Comparison of ENCODE assay signal across 8 cellular contexts in genomic region chr1:36088265-36088576, GRCh38. TPM values are rescaled to one million over a fixed set of nuclear protein-coding genes. Genes with fewer than 3 reads are reported as not detected.
DNase-seq lines count a peak whose midpoint lies in the region; ATAC-seq, FAIRE-seq and TF ChIP-seq lines count a peak whose summit lies in the region.

No MANE protein-coding gene starts in this region.

- in situ Hi-C loops in mammary epithelial cell (cut with MboI; ENCODE audit: low sequenced_read_pairs in 2 of 2), result no loop called here

- H3K27me3 ChIP-seq in BJ (ENCODE audit: control insufficient read depth, insufficient read depth, low read length) (no peaks in the 10 kb centered on the region), mammary epithelial cell (ENCODE audit: insufficient read depth, low read length) (no peaks in the 10 kb centered on the region), muscle layer of colon (ENCODE audit: control insufficient read depth in 1 of 2, insufficient read depth in 2 of 2, low read length in 2 of 2) (peaks cover 0 to 9% of the 10 kb centered on the region in 2 donors)

- no peak for TF ChIP-seq CTCF in BJ (IDR thresholded peaks at IDR 0.05; ENCODE audit: insufficient read depth, low read depth, low read length)
- no peak for TF ChIP-seq CTCF in mammary epithelial cell (conservative IDR thresholded peaks at IDR 0.05 in 1 of 2, IDR thresholded peaks at IDR 0.05 in 1 of 2; ENCODE audit: extremely low read depth in 1 of 2, insufficient read depth in 1 of 2, low read depth in 1 of 2, low read length in 2 of 2)
- no peak for TF ChIP-seq CTCF in D721Med (IDR thresholded peaks at IDR 0.05; ENCODE audit: insufficient read depth, missing control alignments)

- DNase-seq in BJ (ENCODE audit: low read depth) (no peak), mammary epithelial cell (no peak), SKM-1 treated with dmso at 0.1 percent for 144 hours (lab: John Stamatoyannopoulos, UW; ENCODE audit: unreplicated experiment) (no peak), D721Med (ENCODE audit: insufficient read length, low spot score) (no peak)
- DNase-seq in activated CD8-positive, alpha-beta memory T cell treated with anti-CD3 and anti-CD28 coated beads, Interleukin-2, amount 50 U/mL, for 4 hours, result no peak

- 0% methylated on average over 1 of the region's 8 CpGs for WGBS in mammary epithelial cell (ENCODE audit: low coverage, missing lambda C conversion rate)

- H3K36me3 ChIP-seq in BJ (ENCODE audit: control insufficient read depth, insufficient read depth, low read length), result peaks cover 15% of the 10 kb centered on the region
- peaks cover 9% of the 10 kb centered on the region for H3K36me3 ChIP-seq in mammary epithelial cell (ENCODE audit: insufficient read depth, low read length)
- peaks cover 24% of the 10 kb centered on the region for H3K36me3 ChIP-seq in muscle layer of colon (ENCODE audit: insufficient read depth, low read length)

- H4K20me1 ChIP-seq in mammary epithelial cell (ENCODE audit: insufficient read depth, low read length), result no peaks in the 10 kb centered on the region

- FAIRE-seq in D721Med (lab: Jason Lieb, UNC), result no peak

- intact Hi-C loops in mammary epithelial cell (cut with micrococcal nuclease), result loop anchor here (1.0 to 2.0 kb wide), 2 partner anchors 157 to 205 kb away; partner anchors contain the start of genes AGO1 and AGO3

- peak overlapping the region; percentile 88 for H3K4me2 ChIP-seq in mammary epithelial cell (ENCODE audit: insufficient read depth, low read depth, low read length)

- H3K4me1 ChIP-seq in mammary epithelial cell (ENCODE audit: insufficient read depth, low read length) (peaks cover 22% of the 10 kb centered on the region), muscle layer of colon (ENCODE audit: insufficient read depth, low read length) (peaks cover 24% of the 10 kb centered on the region)

- no TSS peak for BruUV-seq in mammary epithelial cell (replicated peaks; lab: Mats Ljungman, UMichigan)

- H3K4me3 ChIP-seq in BJ (ENCODE audit: low read depth, low read length) (peak overlapping the region; percentile 96), mammary epithelial cell (replicated peaks in 1 of 3; ENCODE audit: insufficient read depth in 1 of 3, low read depth in 2 of 3, low read length in 3 of 3) (peak overlapping the region; percentile 79 to 96 (median 89)), muscle layer of colon (ENCODE audit: low read depth in 1 of 2, low read length in 2 of 2) (peak overlapping the region; percentile 86 to 100)

- dilution Hi-C loops in mammary epithelial cell (cut with HindIII; ENCODE audit: low sequenced_read_pairs), result no loop called here

- peak overlapping the region; percentile 98 for H2AFZ ChIP-seq in mammary epithelial cell (ENCODE audit: low read depth, low read length)

- H3K9ac ChIP-seq in mammary epithelial cell (ENCODE audit: insufficient read depth, low read length) (peak overlapping the region; percentile 14), muscle layer of colon (ENCODE audit: low read length) (no peak overlapping the region)

- H3K9me3 ChIP-seq in mammary epithelial cell (replicated peaks; ENCODE audit: insufficient read depth, low read length) (no peaks in the 10 kb centered on the region), muscle layer of colon (ENCODE audit: low read length) (no peaks in the 10 kb centered on the region)

- peak; percentile 19 for ATAC-seq in HG03103 (IDR thresholded peaks at IDR 0.05; ENCODE audit: low read depth, unreplicated experiment)
- no peak for ATAC-seq in GM21737 (IDR thresholded peaks at IDR 0.05; ENCODE audit: unreplicated experiment)

- POLR2A ChIA-PET in BJ (lab: Charles Lee), result no interaction called here

- CTCF ChIA-PET in BJ (lab: Yijun Ruan, JAX), result interaction anchor here (1.9 kb wide), 1 partner anchor 14 kb away, joined by 5 read pairs; no protein-coding TSS in a partner anchor
- CTCF ChIA-PET in mammary epithelial cell (lab: Charles Lee; ENCODE audit: low non-redundant PET), result no interaction called here

- H3K27ac ChIP-seq in mammary epithelial cell (ENCODE audit: insufficient read depth, low read depth, low read length), result no peak overlapping the region
- H3K27ac ChIP-seq in muscle layer of colon (ENCODE audit: low read depth, low read length), result peak overlapping the region; percentile 76

- H3K79me2 ChIP-seq in mammary epithelial cell (ENCODE audit: insufficient read depth, low read length), result peaks cover 43% of the 10 kb centered on the region

RNA-seq across cellular contexts. Expression of gene ADPRS, which starts 0.5 kb away (rescaled TPM):
- polyA plus RNA-seq in BJ (2011; rRNA removed), result 30.0 and 46.4 TPM in 2 replicates
- 13.2 and 20.0 TPM in 2 replicates for polyA minus RNA-seq in BJ (2011; rRNA and poly(A)+ RNA removed)
- total RNA-seq in mammary epithelial cell, result 10 to 100 TPM; 33.7 to 34.3 TPM
- 50.7 TPM for polyA plus RNA-seq in mammary epithelial cell
- 8.3 TPM for polyA minus RNA-seq in mammary epithelial cell

RNA-seq across cellular contexts. Expression of gene TEKT2, which starts 4.3 kb away (rescaled TPM):
- polyA plus RNA-seq in BJ (2011; rRNA removed) (0.10 and 0.16 TPM in 2 replicates), mammary epithelial cell (not detected)
- polyA minus RNA-seq in BJ (2011; rRNA and poly(A)+ RNA removed), result not detected in 2 replicates
- not detected for total RNA-seq in mammary epithelial cell
- not detected for polyA minus RNA-seq in mammary epithelial cell

RNA-seq across cellular contexts. Expression of gene COL8A2, which starts 36.8 kb away (rescaled TPM):
- polyA plus RNA-seq in BJ (2011; rRNA removed) (6.0 and 6.8 TPM in 2 replicates), mammary epithelial cell (0.28 TPM)
- 2.6 and 6.4 TPM in 2 replicates for polyA minus RNA-seq in BJ (2011; rRNA and poly(A)+ RNA removed)
- total RNA-seq in mammary epithelial cell, result 10 to 100 TPM in 1 of 2 donors, under 1 TPM in 1; 0.94 to 13.3 TPM
- polyA minus RNA-seq in mammary epithelial cell, result not detected
